8 cellular contexts compared by ENCODE assay signal in the genomic region with DNA sequence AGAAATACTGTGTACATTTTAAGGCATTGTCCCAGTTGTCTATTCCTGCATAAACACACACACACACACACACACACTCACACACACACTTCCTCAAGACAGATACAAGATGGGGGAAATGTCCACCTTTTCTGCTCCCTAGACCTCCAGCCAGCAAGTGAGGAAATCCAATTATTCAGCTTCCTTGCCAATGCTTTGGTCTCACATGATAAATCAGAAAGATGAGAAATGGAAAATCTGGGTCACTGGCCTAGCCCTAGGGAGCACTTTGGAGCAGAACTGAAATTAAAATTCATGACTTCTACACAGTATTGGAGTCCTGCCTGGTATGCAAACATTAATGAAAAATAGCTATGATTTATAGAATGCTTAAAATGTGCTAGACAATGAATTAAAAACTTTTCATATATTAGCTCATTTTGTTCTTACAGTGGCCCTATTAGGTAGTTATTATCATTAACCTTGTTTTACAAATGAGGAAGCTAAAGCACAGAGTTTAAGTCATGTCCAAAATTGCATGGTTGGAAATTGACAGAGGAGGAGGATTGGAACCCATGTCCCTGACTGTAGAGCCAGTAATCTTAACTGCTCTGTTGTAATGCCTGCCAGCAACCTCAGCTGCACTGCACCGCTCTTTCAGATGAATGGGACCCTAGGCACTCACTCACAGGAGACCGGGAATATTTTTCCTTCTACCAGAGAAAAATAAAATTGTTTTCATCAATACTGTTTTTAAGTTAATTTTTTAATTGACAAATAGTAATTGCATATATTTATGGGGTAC. TPM values are rescaled to one million over a fixed set of nuclear protein-coding genes. Genes with fewer than 3 reads are reported as not detected.
A peak's percentile ranks its signal among the peaks of the same experiment; 100 is the strongest.
DNase-seq lines count a peak whose midpoint lies in the region; ATAC-seq and TF ChIP-seq lines count a peak whose summit lies in the region.
"Not testable (repeated sequence)": the region's sequence is repeated elsewhere in the genome, so short reads cannot be mapped to it uniquely, and the experiment has no call there.

No MANE protein-coding gene starts in this region.

- DNase-seq in AG10803 (ENCODE audit: low read depth), result peak; percentile 23
- peak; percentile 2 for DNase-seq in LHCN-M2 (ENCODE audit: low read depth)
- DNase-seq in cerebellar cortex (ENCODE audit: low spot score), result peak; percentile 3
- peak; percentile 18 for DNase-seq in fibroblast of peridontal ligament (ENCODE audit: extremely low read depth)
- peak; percentile 6 for DNase-seq in Right ventricle myocardium inferior (ENCODE audit: missing footprints)
- not testable (repeated sequence) for DNase-seq in left ventricle myocardium superior; sciatic nerve (ENCODE audit: low spot score)
- peak; percentile 3 for DNase-seq in upper lobe of right lung

- not testable (repeated sequence) for H3K4me1 ChIP-seq in upper lobe of right lung

- intact Hi-C loops in Right ventricle myocardium inferior (cut with DNase I); left ventricle myocardium superior (cut with micrococcal nuclease); sciatic nerve (cut with DNase I); upper lobe of right lung (cut with DNase I): not testable (repeated sequence)

- H3K9me3 ChIP-seq in upper lobe of right lung, result not testable (repeated sequence)

- not testable (repeated sequence) for H3K27me3 ChIP-seq in upper lobe of right lung

- not testable (repeated sequence) for H3K4me3 ChIP-seq in AG10803 (ENCODE audit: low read length); upper lobe of right lung

- not testable (repeated sequence) for TF ChIP-seq CTCF in AG10803 (conservative IDR thresholded peaks at IDR 0.05; ENCODE audit: low read length); upper lobe of right lung (IDR thresholded peaks at IDR 0.05)

- ATAC-seq in Right ventricle myocardium inferior, result peak; percentile 57
- ATAC-seq in left ventricle myocardium superior, result peak; percentile 65
- ATAC-seq in sciatic nerve, result peak; percentile 93
- not testable (repeated sequence) for ATAC-seq in upper lobe of right lung

- H3K27ac ChIP-seq in upper lobe of right lung, result not testable (repeated sequence)

- not testable (repeated sequence) for H3K36me3 ChIP-seq in upper lobe of right lung

RNA-seq across cellular contexts. Expression of a gene that starts 41.4 kb away (rescaled TPM):
- 44.6 and 45.5 TPM in 2 replicates for total RNA-seq in LHCN-M2 (2014; rRNA removed)
- 32.4 TPM for polyA plus RNA-seq in LHCN-M2 (2012)
- total RNA-seq in Right ventricle myocardium inferior, result 14.1 TPM
- total RNA-seq in left ventricle myocardium superior, result 14.0 TPM
- total RNA-seq in sciatic nerve, result 30.1 TPM
- 30.2 TPM for total RNA-seq in upper lobe of right lung
